ENCODE assay signal across 3 cellular contexts in genomic region chr17:44362964-44363612, GRCh38.
A peak's percentile ranks its signal among the peaks of the same experiment; 100 is the strongest.
TF ChIP-seq lines count a peak whose summit lies in the region.

No MANE protein-coding gene starts in this region.

TF ChIP-seq in A549, 52 proteins besides CTCF, POLR2A, EP300 and RAD21:
- no peak for TF ChIP-seq CHD2 (IDR thresholded peaks at IDR 0.05; ENCODE audit: low read length, partially characterized antibody)
- no peak for TF ChIP-seq PBX3 (IDR thresholded peaks at IDR 0.05)
- TF ChIP-seq E2F6 (IDR thresholded peaks at IDR 0.05; ENCODE audit: borderline replicate concordance, low read depth), result peak; percentile 49; the same call in 1 of the 2 replicates
- TF ChIP-seq PHF8 (IDR thresholded peaks at IDR 0.05; ENCODE audit: borderline replicate concordance, low read depth), result 0 out of 2 replicates have a peak, but pooled peaks have one; percentile 24
- TF ChIP-seq POLR2AphosphoS2 (conservative IDR thresholded peaks at IDR 0.05; ENCODE audit: low read length), result no peak
- peak; percentile 34; the same call in 1 of the 2 replicates for TF ChIP-seq RNF2 (IDR thresholded peaks at IDR 0.05; ENCODE audit: borderline replicate concordance, low read depth)
TF ChIP-seq in A549: peak in this region for 3.

TF ChIP-seq in SK-N-SH, 30 proteins besides CTCF, POLR2A, EP300 and RAD21:
- TF ChIP-seq RXRA (IDR thresholded peaks at IDR 0.05; ENCODE audit: borderline replicate concordance, low read depth) (no peak), SIN3A (IDR thresholded peaks at IDR 0.05; ENCODE audit: borderline replicate concordance, low read depth, low read length) (peak; percentile 19; the same call in 1 of the 2 replicates)

TF ChIP-seq in neural cell, 6 proteins besides CTCF, POLR2A, EP300 and RAD21:
- TF ChIP-seq REST (IDR thresholded peaks at IDR 0.05; ENCODE audit: borderline replicate concordance) (peak; percentile 11), MXI1 (conservative IDR thresholded peaks at IDR 0.05; ENCODE audit: poor library complexity, severe bottlenecking) (no peak), SMC3 (conservative IDR thresholded peaks at IDR 0.05; ENCODE audit: poor library complexity) (no peak), TAF1 (IDR thresholded peaks at IDR 0.05; ENCODE audit: low read depth) (peak; percentile 36), EZH2 (IDR thresholded peaks at IDR 0.05; ENCODE audit: borderline replicate concordance, insufficient read depth, low read length, poor library complexity, severe bottlenecking) (no peak), POLR2AphosphoS5 (IDR thresholded peaks at IDR 0.05) (peak; percentile 58)
